In genomic region chr11:69044111-69045013, GRCh38 we compare ENCODE assay signal across 8 cellular contexts. TPM values are rescaled to one million over a fixed set of nuclear protein-coding genes. Genes with fewer than 3 reads are reported as not detected.
DNase-seq lines count a peak whose midpoint lies in the region; ATAC-seq and TF ChIP-seq lines count a peak whose summit lies in the region.

No MANE protein-coding gene starts in this region.

- TF ChIP-seq CTCF in 22Rv1 (IDR thresholded peaks at IDR 0.05) (peak; percentile 90), spleen (IDR thresholded peaks at IDR 0.05 in 8 of 11, conservative IDR thresholded peaks at IDR 0.05 in 3 of 11) (peak in 9 of 11 experiments; percentile 7 to 51 (median 42))

- intact Hi-C loops in spleen (cut with DNase I; ENCODE audit: low total_unique reads), result no loop called here

- no peak for TF ChIP-seq POLR2A in spleen (IDR thresholded peaks at IDR 0.05)

- 32 to 48% (median 37%) methylated on average over 15 of the region's 15 CpGs for WGBS in spleen, 5 donors

- no peak for ATAC-seq in HG02973 (IDR thresholded peaks at IDR 0.05; ENCODE audit: unreplicated experiment)
- ATAC-seq in GM21717 (IDR thresholded peaks at IDR 0.05; ENCODE audit: unreplicated experiment), result no peak

- H3K27ac ChIP-seq in 22Rv1 (no peak overlapping the region), spleen (peak overlapping the region in 1 of 8 donors; percentile 13)

- H3K9me3 ChIP-seq in spleen, result no peaks in the 10 kb centered on the region

- DNase-seq in GM04503 (ENCODE audit: low read depth) (peak; percentile 84), NCI-H510A treated with DMSO at 0.1 percent for 48 hours (lab: John Stamatoyannopoulos, UW) (peak; percentile 70), brain pericyte (ENCODE audit: low read depth, low spot score) (peak; percentile 39), iPS-NIHi11 (ENCODE audit: low spot score) (peak; percentile 69), spleen (peak; percentile 77)

- peaks cover 0 to 32% (median 10%) of the 10 kb centered on the region in 6 donors for H3K4me1 ChIP-seq in spleen

- H3K27me3 ChIP-seq in spleen (replicated peaks in 1 of 7), result peaks cover 0 to 3% (median 0%) of the 10 kb centered on the region in 7 donors

- no peak overlapping the region for H3K4me3 ChIP-seq in spleen

- H3K36me3 ChIP-seq in spleen, result no peaks in the 10 kb centered on the region

RNA-seq across cellular contexts. Expression of gene TPCN2, which starts 4.4 kb away (rescaled TPM):
- 10 to 100 TPM; 12.4 to 30.4 (median 27.0) TPM for total RNA-seq in spleen
- polyA plus RNA-seq in spleen, result 10 to 100 TPM in 1 of 3 donors, 1 to 10 TPM in 2; 3.6 to 12.2 (median 8.5) TPM

RNA-seq across cellular contexts. Expression of gene MRGPRF, which starts 31.3 kb away (rescaled TPM):
- 10 to 100 TPM in 5 of 7 donors, 1 to 10 TPM in 2; 7.2 to 21.2 (median 11.7) TPM for total RNA-seq in spleen
- 1 to 10 TPM; 2.2 to 7.9 (median 5.0) TPM for polyA plus RNA-seq in spleen
